26 cellular contexts compared by ENCODE assay signal in the genomic region with DNA sequence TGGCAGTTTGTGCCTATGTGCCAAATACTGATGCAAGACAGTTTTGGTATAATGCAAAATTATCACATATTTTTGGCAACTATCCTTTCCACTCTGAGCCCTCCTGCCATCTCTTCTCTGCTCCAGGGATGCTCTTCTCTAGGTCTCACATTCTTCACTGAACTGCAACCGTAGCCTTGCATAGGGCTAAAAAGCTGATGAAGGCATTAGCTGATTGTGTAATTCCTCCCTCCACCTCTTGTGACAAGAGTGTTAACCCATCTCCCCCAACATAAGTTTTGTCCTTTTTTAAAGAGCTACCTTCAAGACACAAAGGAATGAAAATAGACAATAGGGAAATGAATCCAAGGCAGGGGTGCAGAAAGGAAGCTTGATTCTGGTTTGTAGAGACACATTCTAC. TPM values are rescaled to one million over a fixed set of nuclear protein-coding genes. Genes with fewer than 3 reads are reported as not detected.
DNase-seq lines count a peak whose midpoint lies in the region; ATAC-seq, FAIRE-seq and TF ChIP-seq lines count a peak whose summit lies in the region.
"Had no signal": no experiment of that assay in that cellular context is flagged by ENCODE, and none has a peak within 500 bp of the region (broad histone marks: within the 10 kb centered on the region; RNA-seq: fewer than 3 reads in every experiment).

No MANE protein-coding gene starts in this region.

- ATAC-seq in GM23338 (peak; percentile 63), WTC11 (peak; percentile 44; the same call in 1 of the 2 replicates), omental fat pad (ENCODE audit: low FRiP score) (no peak), GM21528 (IDR thresholded peaks at IDR 0.05; ENCODE audit: low FRiP score, unreplicated experiment) (no peak)
- ATAC-seq: A549; CD8-positive, alpha-beta T cell; GM12878 had no signal

- no peaks in the 10 kb centered on the region for H3K27me3 ChIP-seq in GM23338 (ENCODE audit: insufficient read depth)
- H3K27me3 ChIP-seq in bronchial epithelial cell (ENCODE audit: control insufficient read depth, insufficient read depth, low read length), result no peaks in the 10 kb centered on the region
- H3K27me3 ChIP-seq: BLaER1 treated with 17β-estradiol and CSF1 and Interleukin-3, amounts not matched to agents 10 nM and 100 nM had no signal

- 0 out of 4 replicates have a peak, but pooled peaks of 1 of the 2 experiments have one; percentile 13 for TF ChIP-seq CTCF in GM23338 (conservative IDR thresholded peaks at IDR 0.05; ENCODE audit: low read depth in 2 of 2)
- TF ChIP-seq CTCF in WTC11 (IDR thresholded peaks at IDR 0.05), result no peak
- no peak for TF ChIP-seq CTCF in bronchial epithelial cell (IDR thresholded peaks at IDR 0.05; ENCODE audit: insufficient read depth, low read length, severe bottlenecking)
- no peak for TF ChIP-seq CTCF in glutamatergic neuron (IDR thresholded peaks at IDR 0.05; ENCODE audit: partially characterized antibody, unreplicated experiment)
- TF ChIP-seq CTCF in omental fat pad (IDR thresholded peaks at IDR 0.05), result no peak

- H3F3A ChIP-seq in GM23338 (replicated peaks; ENCODE audit: low read depth), result no peaks in the 10 kb centered on the region

- no peaks in the 10 kb centered on the region for H3K9me2 ChIP-seq in GM23338 (ENCODE audit: insufficient read depth)

- H4K20me1 ChIP-seq in GM23338 (replicated peaks; ENCODE audit: insufficient read depth), result no peaks in the 10 kb centered on the region
- H4K20me1 ChIP-seq: BLaER1 treated with 17β-estradiol and CSF1 and Interleukin-3, amounts not matched to agents 10 nM and 100 nM had no signal

- POLR2A ChIA-PET in WTC11 (lab: Charles Lee), result no interaction called here

- no peaks in the 10 kb centered on the region for H3K79me2 ChIP-seq in GM23338 (replicated peaks; ENCODE audit: insufficient read depth)

- H3K4me2 ChIP-seq in GM23338, result no peak overlapping the region
- H3K4me2 ChIP-seq: A549; BLaER1 treated with 17β-estradiol and CSF1 and Interleukin-3, amounts not matched to agents 10 nM and 100 nM had no signal

- H3K36me3 ChIP-seq in GM23338 (ENCODE audit: insufficient read depth) (no peaks in the 10 kb centered on the region), bronchial epithelial cell (ENCODE audit: control insufficient read depth, insufficient read depth, low read length) (no peaks in the 10 kb centered on the region)
- H3K36me3 ChIP-seq: BLaER1 treated with 17β-estradiol and CSF1 and Interleukin-3, amounts not matched to agents 10 nM and 100 nM had no signal

- DNase-seq in GM23338 (ENCODE audit: low spot score), result peak; percentile 30
- DNase-seq in WTC11 (ENCODE audit: low spot score), result no peak
- DNase-seq in bronchial epithelial cell (ENCODE audit: low read depth), result no peak
- no peak for DNase-seq in glutamatergic neuron
- DNase-seq in omental fat pad (ENCODE audit: low spot score), result no peak
- DNase-seq in NCI-H524 (lab: John Stamatoyannopoulos, UW), result no peak
- DNase-seq: AML-193; CD4-positive, alpha-beta T cell; CD8-positive, alpha-beta T cell; COR-L47; DMS 273 treated with DMSO at 0.1 percent for 48 hours; DMS153; DMS53; DMS79; DND-41; EL; GDM1 had no signal

- H3K4me3 ChIP-seq in GM23338, result no peak overlapping the region
- H3K4me3 ChIP-seq in bronchial epithelial cell (ENCODE audit: low read depth, low read length), result no peak overlapping the region
- H3K4me3 ChIP-seq: A549; BLaER1 treated with 17β-estradiol and CSF1 and Interleukin-3, amounts not matched to agents 10 nM and 100 nM; GM12878 had no signal

- no peak overlapping the region for H3K27ac ChIP-seq in GM23338 (ENCODE audit: low read depth)
- H3K27ac ChIP-seq: 22Rv1; A549; BLaER1 treated with 17β-estradiol and CSF1 and Interleukin-3, amounts not matched to agents 10 nM and 100 nM; C4-2B had no signal

- H3K4me1 Mint-ChIP-seq in GM23338, result peaks cover 2% of the 10 kb centered on the region; the same call in 1 of the 3 replicates
- no peaks in the 10 kb centered on the region for H3K4me1 Mint-ChIP-seq in WTC11
- peaks cover 27% of the 10 kb centered on the region for H3K4me1 Mint-ChIP-seq in glutamatergic neuron (ENCODE audit: low read depth, unreplicated experiment)
- H3K4me1 Mint-ChIP-seq: B cell had no signal

- H3K27me3 Mint-ChIP-seq in GM23338 (ENCODE audit: insufficient read depth, low read depth, poor library complexity) (no peaks in the 10 kb centered on the region), WTC11 (ENCODE audit: low read depth) (no peaks in the 10 kb centered on the region), glutamatergic neuron (ENCODE audit: unreplicated experiment) (peaks cover 4% of the 10 kb centered on the region)
- H3K27me3 Mint-ChIP-seq: B cell; CD4-positive, alpha-beta T cell had no signal

- H3K9me3 Mint-ChIP-seq in GM23338 (no peaks in the 10 kb centered on the region), WTC11 (no peaks in the 10 kb centered on the region), glutamatergic neuron (ENCODE audit: unreplicated experiment) (peaks cover 6% of the 10 kb centered on the region)
- H3K9me3 Mint-ChIP-seq: CD4-positive, alpha-beta T cell; CD8-positive, alpha-beta T cell had no signal

- no peak overlapping the region for H2AFZ ChIP-seq in GM23338

- CTCF ChIA-PET in WTC11 (lab: Charles Lee), result interaction anchor here (1.0 to 1.1 kb wide), 2 partner anchors 11 to 65 kb away, joined by 3 to 4 read pairs; no protein-coding TSS in a partner anchor

- no peaks in the 10 kb centered on the region for H3K4me1 ChIP-seq in GM23338 (ENCODE audit: insufficient read depth)
- H3K4me1 ChIP-seq: A549; BLaER1 treated with 17β-estradiol and CSF1 and Interleukin-3, amounts not matched to agents 10 nM and 100 nM had no signal

- peak; percentile 58 for FAIRE-seq in bronchial epithelial cell (lab: Jason Lieb, UNC)
- FAIRE-seq: A549, GM12878, GM12892, GM18507 had no signal

- H3K27ac Mint-ChIP-seq in GM23338 (no peak overlapping the region), WTC11 (no peak overlapping the region), glutamatergic neuron (ENCODE audit: unreplicated experiment) (peak overlapping the region; percentile 9)
- H3K27ac Mint-ChIP-seq: B cell; CD4-positive, alpha-beta T cell; CD8-positive, alpha-beta T cell had no signal

- H3K36me3 Mint-ChIP-seq in GM23338 (ENCODE audit: low read depth), result no peaks in the 10 kb centered on the region
- no peaks in the 10 kb centered on the region for H3K36me3 Mint-ChIP-seq in WTC11
- H3K36me3 Mint-ChIP-seq in glutamatergic neuron (ENCODE audit: unreplicated experiment), result no peaks in the 10 kb centered on the region
- H3K36me3 Mint-ChIP-seq: CD8-positive, alpha-beta T cell had no signal

- H3K4me3 Mint-ChIP-seq in GM23338, result no peak overlapping the region
- no peak overlapping the region for H3K4me3 Mint-ChIP-seq in WTC11
- no peak overlapping the region for H3K4me3 Mint-ChIP-seq in glutamatergic neuron (ENCODE audit: unreplicated experiment)
- H3K4me3 Mint-ChIP-seq: B cell; CD4-positive, alpha-beta T cell; CD8-positive, alpha-beta T cell had no signal

TF ChIP-seq in GM23338, 12 proteins besides CTCF, POLR2A, EP300 and RAD21:
- TF ChIP-seq ETS1 (IDR thresholded peaks at IDR 0.05) (no peak), STAT1 (IDR thresholded peaks at IDR 0.05; ENCODE audit: unreplicated experiment) (no peak), JUNB (IDR thresholded peaks at IDR 0.05; ENCODE audit: unreplicated experiment) (no peak), CREB1 (CRISPR knock-in tag; IDR thresholded peaks at IDR 0.05; ENCODE audit: low read depth) (no peak), EZH2phosphoT487 (IDR thresholded peaks at IDR 0.05; ENCODE audit: unreplicated experiment) (no peak), EZH2 (IDR thresholded peaks at IDR 0.05; ENCODE audit: low read depth, unreplicated experiment) (no peak), ZNF331 (CRISPR knock-in tag; IDR thresholded peaks at IDR 0.05; ENCODE audit: low read depth) (no peak)

TF ChIP-seq in WTC11, 78 proteins besides CTCF, POLR2A, EP300 and RAD21:
- TF ChIP-seq, protein P1, sequence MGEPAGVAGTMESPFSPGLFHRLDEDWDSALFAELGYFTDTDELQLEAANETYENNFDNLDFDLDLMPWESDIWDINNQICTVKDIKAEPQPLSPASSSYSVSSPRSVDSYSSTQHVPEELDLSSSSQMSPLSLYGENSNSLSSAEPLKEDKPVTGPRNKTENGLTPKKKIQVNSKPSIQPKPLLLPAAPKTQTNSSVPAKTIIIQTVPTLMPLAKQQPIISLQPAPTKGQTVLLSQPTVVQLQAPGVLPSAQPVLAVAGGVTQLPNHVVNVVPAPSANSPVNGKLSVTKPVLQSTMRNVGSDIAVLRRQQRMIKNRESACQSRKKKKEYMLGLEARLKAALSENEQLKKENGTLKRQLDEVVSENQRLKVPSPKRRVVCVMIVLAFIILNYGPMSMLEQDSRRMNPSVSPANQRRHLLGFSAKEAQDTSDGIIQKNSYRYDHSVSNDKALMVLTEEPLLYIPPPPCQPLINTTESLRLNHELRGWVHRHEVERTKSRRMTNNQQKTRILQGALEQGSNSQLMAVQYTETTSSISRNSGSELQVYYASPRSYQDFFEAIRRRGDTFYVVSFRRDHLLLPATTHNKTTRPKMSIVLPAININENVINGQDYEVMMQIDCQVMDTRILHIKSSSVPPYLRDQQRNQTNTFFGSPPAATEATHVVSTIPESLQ (CRISPR knock-in tag; IDR thresholded peaks at IDR 0.05), result no peak
- TF ChIP-seq ATF1 (CRISPR knock-in tag; IDR thresholded peaks at IDR 0.05), result no peak
- TF ChIP-seq, protein P2, sequence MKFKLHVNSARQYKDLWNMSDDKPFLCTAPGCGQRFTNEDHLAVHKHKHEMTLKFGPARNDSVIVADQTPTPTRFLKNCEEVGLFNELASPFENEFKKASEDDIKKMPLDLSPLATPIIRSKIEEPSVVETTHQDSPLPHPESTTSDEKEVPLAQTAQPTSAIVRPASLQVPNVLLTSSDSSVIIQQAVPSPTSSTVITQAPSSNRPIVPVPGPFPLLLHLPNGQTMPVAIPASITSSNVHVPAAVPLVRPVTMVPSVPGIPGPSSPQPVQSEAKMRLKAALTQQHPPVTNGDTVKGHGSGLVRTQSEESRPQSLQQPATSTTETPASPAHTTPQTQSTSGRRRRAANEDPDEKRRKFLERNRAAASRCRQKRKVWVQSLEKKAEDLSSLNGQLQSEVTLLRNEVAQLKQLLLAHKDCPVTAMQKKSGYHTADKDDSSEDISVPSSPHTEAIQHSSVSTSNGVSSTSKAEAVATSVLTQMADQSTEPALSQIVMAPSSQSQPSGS (CRISPR knock-in tag; IDR thresholded peaks at IDR 0.05; ENCODE audit: borderline replicate concordance, low read depth), result no peak

RNA-seq across cellular contexts. Expression of gene ANK2, which starts 33.1 kb away (rescaled TPM):
- total RNA-seq in GM23338 (2014; rRNA removed; shearing (Covaris generic)), result 23.8 and 40.4 TPM in 2 replicates
- polyA plus RNA-seq in GM23338 (2016; fragmentation: Nextera tagmentation; extraction: Ambion mirVana), result 7.3 and 7.7 TPM in 2 replicates
- total RNA-seq in WTC11 (2021) (27.9 to 33.7 TPM (median 30.8 TPM) in 3 replicates), bronchial epithelial cell (2.6 and 5.8 TPM in 2 replicates), glutamatergic neuron (ENCODE audit: unreplicated experiment) (1,513 TPM), omental fat pad (100 to 1,000 TPM in 1 of 4 donors, 10 to 100 TPM in 3; 51.4 to 200 (median 84.9) TPM)
- total RNA-seq: CD8-positive, alpha-beta T cell had no signal

Comparison
In these comparisons a context has a peak if more than half of its experiments do, and no peak if none do; other contexts are left out.
1. ATAC-seq: peak in GM23338 (single experiment) and WTC11 (single experiment); none in omental fat pad (single experiment) and GM21528 (single experiment).